9 cellular contexts compared by ENCODE assay signal in the genomic region with DNA sequence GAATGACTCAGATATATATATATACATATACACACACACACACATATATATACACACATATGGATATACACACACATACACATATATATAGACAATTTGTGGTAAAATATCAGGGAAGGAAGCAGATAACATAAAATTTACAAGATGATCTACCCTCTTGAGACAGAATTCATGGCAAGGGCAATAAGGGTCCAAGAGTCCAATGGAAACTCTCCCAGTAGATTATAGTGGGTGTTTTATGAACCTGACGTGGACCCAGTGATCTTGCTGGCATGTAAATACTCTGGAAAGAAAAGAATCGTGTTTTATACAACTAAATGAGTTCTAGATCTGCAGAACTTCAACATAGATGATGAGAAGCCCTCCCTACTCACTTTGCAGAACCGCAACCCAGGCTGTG.
"Had no signal": no experiment of that assay in that cellular context is flagged by ENCODE, and none has a peak within 500 bp of the region (broad histone marks: within the 10 kb centered on the region; RNA-seq: fewer than 3 reads in every experiment).

No MANE protein-coding gene starts in this region.

- H3K4me2 ChIP-seq: KMS-11 had no signal

- H2AFZ ChIP-seq: GM23248 had no signal

- DNase-seq: GM23248, GOT3, H7, HCEC 1CT, IMR-90, Karpas-422, KBM-7 had no signal

- H3K9ac ChIP-seq: GM23248, KMS-11 had no signal

- H3K27ac ChIP-seq: GM23248, HL-60, KMS-11 had no signal

- H3K4me3 ChIP-seq: GM23248 had no signal
